Comparison of ENCODE assay signal across 15 cellular contexts in genomic region chr1:168498159-168498609, GRCh38. TPM values are rescaled to one million over a fixed set of nuclear protein-coding genes. Genes with fewer than 3 reads are reported as not detected.
DNase-seq lines count a peak whose midpoint lies in the region; ATAC-seq and TF ChIP-seq lines count a peak whose summit lies in the region.
"Had no signal": no experiment of that assay in that cellular context is flagged by ENCODE, and none has a peak within 500 bp of the region (broad histone marks: within the 10 kb centered on the region; RNA-seq: fewer than 3 reads in every experiment).

No MANE protein-coding gene starts in this region.

- TF ChIP-seq CTCF in heart left ventricle (IDR thresholded peaks at IDR 0.05) = no peak
- no peak for TF ChIP-seq CTCF in left ventricle myocardium inferior (IDR thresholded peaks at IDR 0.05; ENCODE audit: borderline replicate concordance)
- no peak for TF ChIP-seq CTCF in Panc1 (IDR thresholded peaks at IDR 0.05)
- TF ChIP-seq CTCF in hepatocyte (IDR thresholded peaks at IDR 0.05; ENCODE audit: poor library complexity) = no peak

- H3K4me3 ChIP-seq in heart left ventricle (no peak overlapping the region), left ventricle myocardium inferior (no peak overlapping the region), Panc1 (ENCODE audit: low read depth in 2 of 2, low read length in 2 of 2) (no peak overlapping the region), hepatocyte (no peak overlapping the region), aorta (ENCODE audit: low read length in 2 of 2) (no peak overlapping the region)
- H3K4me3 ChIP-seq in naive thymus-derived CD4-positive, alpha-beta T cell (ENCODE audit: low read length) = no peak overlapping the region
- H3K4me3 ChIP-seq: BLaER1 treated with 17β-estradiol and CSF1 and Interleukin-3, amounts not matched to agents 10 nM and 100 nM had no signal

- H3K27me3 ChIP-seq in heart left ventricle (no peaks in the 10 kb centered on the region), left ventricle myocardium inferior (ENCODE audit: low read depth) (no peaks in the 10 kb centered on the region), Panc1 (ENCODE audit: control insufficient read depth, insufficient read depth, low read length) (peaks cover 7% of the 10 kb centered on the region), hepatocyte (no peaks in the 10 kb centered on the region), aorta (ENCODE audit: control insufficient read depth in 1 of 2, insufficient read depth in 2 of 2, low read length in 1 of 2) (no peaks in the 10 kb centered on the region)
- H3K27me3 ChIP-seq in naive thymus-derived CD4-positive, alpha-beta T cell (ENCODE audit: control insufficient read depth in 2 of 2, insufficient read depth in 2 of 2, low read length in 2 of 2) = no peaks in the 10 kb centered on the region
- H3K27me3 ChIP-seq: BLaER1 treated with 17β-estradiol and CSF1 and Interleukin-3, amounts not matched to agents 10 nM and 100 nM had no signal

- no peak overlapping the region for H3K27ac Mint-ChIP-seq in naive thymus-derived CD4-positive, alpha-beta T cell
- H3K27ac Mint-ChIP-seq: activated CD4-positive, alpha-beta T cell treated with anti-CD3 and anti-CD28 coated beads, Interleukin-2, amount 10 ng/mL, durations not matched to agents 24 days and 14 days had no signal

- H3K9me2 ChIP-seq in hepatocyte (replicated peaks; ENCODE audit: insufficient read depth) = no peaks in the 10 kb centered on the region

- H3K27me3 Mint-ChIP-seq in naive thymus-derived CD4-positive, alpha-beta T cell = peaks cover 0 to 11% (median 0%) of the 10 kb centered on the region in 5 donors

- ATAC-seq in heart left ventricle (peak in 3 of 4 donors; percentile 36 to 87 (median 73)), Panc1 (no peak), aorta (ENCODE audit: low FRiP score) (no peak)
- ATAC-seq in naive thymus-derived CD4-positive, alpha-beta T cell = no peak
- ATAC-seq: stimulated activated naive CD8-positive, alpha-beta T cell treated with anti-CD3 and anti-CD28 coated beads, Interleukin-15, Interleukin-2, amounts not matched to agents 100 U/mL and 50 U/mL, for 24 hours had no signal

- H3K4me1 ChIP-seq in heart left ventricle (peaks cover 0 to 21% (median 9%) of the 10 kb centered on the region in 12 donors), left ventricle myocardium inferior (peaks cover 13% of the 10 kb centered on the region), Panc1 (ENCODE audit: control insufficient read depth, insufficient read depth, low read length) (no peaks in the 10 kb centered on the region), hepatocyte (ENCODE audit: insufficient read depth) (peaks cover 47% of the 10 kb centered on the region), aorta (ENCODE audit: control insufficient read depth in 1 of 2, insufficient read depth in 2 of 2, low read length in 2 of 2) (no peaks in the 10 kb centered on the region)
- H3K4me1 ChIP-seq in naive thymus-derived CD4-positive, alpha-beta T cell (ENCODE audit: control insufficient read depth in 2 of 2, insufficient read depth in 2 of 2, low read length in 2 of 2) = no peaks in the 10 kb centered on the region

- H3K36me3 ChIP-seq in heart left ventricle (no peaks in the 10 kb centered on the region), left ventricle myocardium inferior (no peaks in the 10 kb centered on the region), Panc1 (ENCODE audit: control insufficient read depth, insufficient read depth, low read length) (no peaks in the 10 kb centered on the region), hepatocyte (replicated peaks; ENCODE audit: insufficient read depth, low read depth) (no peaks in the 10 kb centered on the region), aorta (ENCODE audit: control insufficient read depth in 1 of 2, insufficient read depth in 2 of 2, low read length in 1 of 2) (no peaks in the 10 kb centered on the region)
- no peaks in the 10 kb centered on the region for H3K36me3 ChIP-seq in naive thymus-derived CD4-positive, alpha-beta T cell (ENCODE audit: control insufficient read depth in 2 of 3, insufficient read depth in 3 of 3, low read length in 3 of 3)
- H3K36me3 ChIP-seq: BLaER1 treated with 17β-estradiol and CSF1 and Interleukin-3, amounts not matched to agents 10 nM and 100 nM had no signal

- in situ Hi-C loops in Panc1 (cut with HindIII; ENCODE audit: low pct_unique_long_range_greater_than_20kb, low sequenced_read_pairs) = no loop called here

- WGBS in heart left ventricle, 4 donors = 13 to 39% (median 20%) methylated on average over 2 of the region's 2 CpGs
- 2% methylated on average over 2 of the region's 2 CpGs for WGBS in hepatocyte (ENCODE audit: low lambda C conversion rate, missing lambda C conversion rate)
- 21 to 23% methylated on average over 2 of the region's 2 CpGs for WGBS in aorta, 2 donors

- peaks cover 4 to 42% (median 23%) of the 10 kb centered on the region in 7 donors for H3K4me1 Mint-ChIP-seq in naive thymus-derived CD4-positive, alpha-beta T cell

- H3K9me3 ChIP-seq in heart left ventricle = no peaks in the 10 kb centered on the region
- no peaks in the 10 kb centered on the region for H3K9me3 ChIP-seq in left ventricle myocardium inferior (replicated peaks)
- H3K9me3 ChIP-seq in Panc1 (ENCODE audit: control insufficient read depth, insufficient read depth, low read depth, low read length) = no peaks in the 10 kb centered on the region
- H3K9me3 ChIP-seq in hepatocyte (ENCODE audit: low read depth) = no peaks in the 10 kb centered on the region
- H3K9me3 ChIP-seq in aorta (ENCODE audit: control insufficient read depth, low read length) = no peaks in the 10 kb centered on the region
- H3K9me3 ChIP-seq in naive thymus-derived CD4-positive, alpha-beta T cell (ENCODE audit: control insufficient read depth in 2 of 3, low read length in 3 of 3) = no peaks in the 10 kb centered on the region
- H3K9me3 ChIP-seq: BLaER1 treated with 17β-estradiol and CSF1 and Interleukin-3, amounts not matched to agents 10 nM and 100 nM had no signal

- peaks cover 0 to 19% (median 0%) of the 10 kb centered on the region in 5 donors for H3K36me3 Mint-ChIP-seq in naive thymus-derived CD4-positive, alpha-beta T cell

- no TSS peak for BruUV-seq in Panc1 (replicated peaks; lab: Mats Ljungman, UMichigan)

- no peak overlapping the region for H3K4me3 Mint-ChIP-seq in naive thymus-derived CD4-positive, alpha-beta T cell
- H3K4me3 Mint-ChIP-seq: activated CD4-positive, alpha-beta T cell treated with anti-CD3 and anti-CD28 coated beads, Interleukin-2, amount 10 ng/mL, durations not matched to agents 24 days and 14 days had no signal

- H3K27ac ChIP-seq in heart left ventricle (peak overlapping the region in 1 of 12 donors; percentile 60), left ventricle myocardium inferior (replicated peaks) (no peak overlapping the region), Panc1 (ENCODE audit: low read length) (peak overlapping the region; percentile 26; the same call in 1 of the 2 replicates), hepatocyte (peak overlapping the region; percentile 79), aorta (ENCODE audit: low read depth in 1 of 2, low read length in 2 of 2) (no peak overlapping the region)
- no peak overlapping the region for H3K27ac ChIP-seq in naive thymus-derived CD4-positive, alpha-beta T cell (ENCODE audit: low read depth, low read length)
- H3K27ac ChIP-seq: BLaER1 treated with 17β-estradiol and CSF1 and Interleukin-3, amounts not matched to agents 10 nM and 100 nM had no signal

- peaks cover 0 to 4% (median 0%) of the 10 kb centered on the region in 11 donors for H3K9me3 Mint-ChIP-seq in naive thymus-derived CD4-positive, alpha-beta T cell

- POLR2A ChIA-PET in Panc1 (lab: Charles Lee) = no interaction called here
- POLR2A ChIA-PET in naive thymus-derived CD4-positive, alpha-beta T cell (lab: Charles Lee) = interaction anchor here (0.6 kb wide), 1 partner anchor 40 kb away, joined by 3 read pairs; no protein-coding TSS in a partner anchor

- intact Hi-C loops in heart left ventricle (cut with DNase I) = no loop called here
- intact Hi-C loops in left ventricle myocardium inferior (cut with micrococcal nuclease) = no loop called here
- intact Hi-C loops in Panc1 (cut with micrococcal nuclease; ENCODE audit: unreplicated experiment) = no loop called here
- intact Hi-C loops in aorta (cut with DNase I) = no loop called here
- intact Hi-C loops in naive thymus-derived CD4-positive, alpha-beta T cell (cut with micrococcal nuclease) = no loop called here

- H4K20me1 ChIP-seq in hepatocyte (ENCODE audit: insufficient read depth, poor library complexity, severe bottlenecking) = no peaks in the 10 kb centered on the region
- H4K20me1 ChIP-seq: BLaER1 treated with 17β-estradiol and CSF1 and Interleukin-3, amounts not matched to agents 10 nM and 100 nM had no signal

- H3K4me2 ChIP-seq in hepatocyte = peak overlapping the region; percentile 51
- H3K4me2 ChIP-seq: BLaER1 treated with 17β-estradiol and CSF1 and Interleukin-3, amounts not matched to agents 10 nM and 100 nM had no signal

- CTCF ChIA-PET in Panc1 (lab: Charles Lee) = no interaction called here
- CTCF ChIA-PET in naive thymus-derived CD4-positive, alpha-beta T cell (lab: Charles Lee) = no interaction called here

- DNase-seq in heart left ventricle (no peak), left ventricle myocardium inferior (no peak), Panc1 (ENCODE audit: low read depth, low spot score) (no peak), hepatocyte (ENCODE audit: low spot score) (peak; percentile 60), aorta (no peak), NK-92 (lab: John Stamatoyannopoulos, UW; ENCODE audit: unreplicated experiment) (no peak)
- DNase-seq in stimulated activated CD4-positive, alpha-beta T cell treated with anti-CD3 and anti-CD28 coated beads, Interleukin-2, amount 100 ng/mL, for 48 hours = no peak
- no peak for DNase-seq in naive thymus-derived CD4-positive, alpha-beta T cell
- DNase-seq: activated CD4-positive, alpha-beta T cell treated with anti-CD3 and anti-CD28 coated beads, Interleukin-2, amount 10 ng/mL, durations not matched to agents 24 days and 14 days; Karpas-422; stimulated activated naive CD8-positive, alpha-beta T cell treated with anti-CD3 and anti-CD28 coated beads, Interleukin-15, Interleukin-2, amounts not matched to agents 100 U/mL and 50 U/mL, for 24 hours had no signal

- no peaks in the 10 kb centered on the region for H3K79me2 ChIP-seq in hepatocyte

- H2AFZ ChIP-seq in hepatocyte = no peak overlapping the region

- no peak for TF ChIP-seq POLR2A in heart left ventricle (IDR thresholded peaks at IDR 0.05)

RNA-seq across cellular contexts. Expression of gene XCL2, which starts 45.6 kb away (rescaled TPM):
- total RNA-seq in heart left ventricle = 1 to 10 TPM in 2 of 9 donors, not detected in 7; 2.7 to 3.6 TPM
- polyA plus RNA-seq in heart left ventricle = not detected
- total RNA-seq in left ventricle myocardium inferior = 0.58 TPM
- total RNA-seq in Panc1 (2021; ENCODE audit: unreplicated experiment) = not detected
- not detected for polyA plus RNA-seq in Panc1 (2012; ENCODE audit: insufficient read length)
- not detected in 2 replicates for total RNA-seq in hepatocyte
- polyA plus RNA-seq in hepatocyte = not detected in 2 replicates
- 1 to 10 TPM in 1 of 2 donors, not detected in 1; 1.1 TPM for total RNA-seq in aorta
- not detected for polyA plus RNA-seq in aorta
- 1 to 10 TPM in 3 of 5 experiments, not detected in 2; 2.7 to 7.0 (median 3.0) TPM for total RNA-seq in naive thymus-derived CD4-positive, alpha-beta T cell
- polyA plus RNA-seq in naive thymus-derived CD4-positive, alpha-beta T cell = under 1 TPM in 1 of 2 donors, not detected in 1; 0.61 TPM
- total RNA-seq: epithelial cell of proximal tubule, lung microvascular endothelial cell had no signal
- polyA plus RNA-seq: adipose tissue had no signal

Comparison
In these comparisons a context has a peak if more than half of its experiments do, and no peak if none do; other contexts are left out.
1. ATAC-seq: peak in heart left ventricle (3 of 4); none in Panc1 (single experiment), aorta (single experiment) and naive thymus-derived CD4-positive, alpha-beta T cell (single experiment).
2. H3K27ac ChIP-seq: peak in Panc1 (single experiment) and hepatocyte (single experiment); none in left ventricle myocardium inferior (single experiment), aorta (0 of 2) and naive thymus-derived CD4-positive, alpha-beta T cell (single experiment).